ENCODE assay signal across 1 cellular context in genomic region chr12:111685811-111686573, GRCh38.
TF ChIP-seq lines count a peak whose summit lies in the region.

Gene ACAD10, plus strand, starts transcription at chr12:111686053. Its CDS starts 6,657 bp downstream, at chr12:111692710.
Gene BRAP, minus strand, starts transcription at chr12:111685956. Its CDS starts 164 bp downstream, at chr12:111685792.

TF ChIP-seq in K562, 482 proteins besides CTCF, POLR2A, EP300 and RAD21 (continued from another document and continues in another):
- TF ChIP-seq MGA (IDR thresholded peaks at IDR 0.05) (0 out of 2 replicates have a peak, but pooled peaks have one; percentile 16), CHAMP1 (IDR thresholded peaks at IDR 0.05) (no peak), ZNF639 (CRISPR knock-in tag; conservative IDR thresholded peaks at IDR 0.05 in 1 of 2, IDR thresholded peaks at IDR 0.05 in 1 of 2) (peak in 1 of 2 experiments; percentile 57; a peak in 1 of 4 replicates), PBX2 (CRISPR knock-in tag; IDR thresholded peaks at IDR 0.05; ENCODE audit: low read depth) (no peak), PBX2 (tag; conservative IDR thresholded peaks at IDR 0.05; ENCODE audit: low read depth) (no peak), MTA1 (IDR thresholded peaks at IDR 0.05; ENCODE audit: borderline replicate concordance) (peak; percentile 57; the same call in 1 of the 2 replicates), GATAD2B (IDR thresholded peaks at IDR 0.05; ENCODE audit: borderline replicate concordance) (0 out of 2 replicates have a peak, but pooled peaks have one; percentile 40), ZNF277 (CRISPR knock-in tag; IDR thresholded peaks at IDR 0.05; ENCODE audit: borderline replicate concordance) (no peak), EZH2 (IDR thresholded peaks at IDR 0.05; ENCODE audit: borderline replicate concordance, low read depth, low read length) (no peak), XRCC5 (IDR thresholded peaks at IDR 0.05; ENCODE audit: low read depth, low read length) (no peak), JUN (IDR thresholded peaks at IDR 0.05; ENCODE audit: borderline replicate concordance, low read depth, low read length) (no peak), JUN (CRISPR knock-in tag; IDR thresholded peaks at IDR 0.05; ENCODE audit: borderline replicate concordance) (no peak), CHCHD3 (CRISPR knock-in tag; IDR thresholded peaks at IDR 0.05) (no peak), SNRNP70 (optimal IDR thresholded peaks at IDR 0.05; ENCODE audit: low read depth, low read length) (no peak), ZNF3 (CRISPR knock-in tag; IDR thresholded peaks at IDR 0.05) (no peak), TEAD1 (CRISPR knock-in tag; IDR thresholded peaks at IDR 0.05) (peak in 1 of 2 experiments; percentile 68; a peak in 1 of 4 replicates), NFIX (CRISPR knock-in tag; IDR thresholded peaks at IDR 0.05; ENCODE audit: low read depth) (no peak), FOXJ3 (CRISPR knock-in tag; IDR thresholded peaks at IDR 0.05) (no peak), HDAC2 (IDR thresholded peaks at IDR 0.05) (peak; percentile 99), AFF1 (IDR thresholded peaks at IDR 0.05; ENCODE audit: low read depth in 1 of 2, partially characterized antibody in 2 of 2) (peak in 1 of 2 experiments; percentile 76)
